In genomic region chr3:24288538-24289236, GRCh38 we compare ENCODE assay signal across 14 cellular contexts.
A peak's percentile ranks its signal among the peaks of the same experiment; 100 is the strongest.
DNase-seq lines count a peak whose midpoint lies in the region; ATAC-seq and TF ChIP-seq lines count a peak whose summit lies in the region.
"Had no signal": no experiment of that assay in that cellular context is flagged by ENCODE, and none has a peak within 500 bp of the region (broad histone marks: within the 10 kb centered on the region; RNA-seq: fewer than 3 reads in every experiment).

No MANE protein-coding gene starts in this region.

- DNase-seq in NCI-H446 treated with DMSO at 0.1 percent for 48 hours (lab: John Stamatoyannopoulos, UW) (peak; percentile 9), fibroblast of gingiva (ENCODE audit: low read depth) (peak; percentile 7), medulla oblongata (ENCODE audit: extremely low spot score) (peak; percentile 94), testis (no peak)
- no peak for DNase-seq in activated T-cell treated with anti-CD3 and anti-CD28 coated beads, Interleukin-2, amount 50 U/mL, for 48 hours
- DNase-seq: activated CD8-positive, alpha-beta memory T cell treated with anti-CD3 and anti-CD28 coated beads, Interleukin-2, amount 10 ng/mL, durations not matched to agents 7 days and 5 days; EL; Kasumi-1; kidney; NCI-H2029 had no signal

- TF ChIP-seq POLR2A in testis (IDR thresholded peaks at IDR 0.05) = no peak

- no peak for TF ChIP-seq CTCF in testis (IDR thresholded peaks at IDR 0.05)

- H3K4me1 ChIP-seq in subcutaneous abdominal adipose tissue (ENCODE audit: control insufficient read depth in 5 of 5, insufficient read depth in 5 of 5, low read length in 5 of 5) = peaks cover 2 to 25% (median 18%) of the 10 kb centered on the region in 5 donors
- no peaks in the 10 kb centered on the region for H3K4me1 ChIP-seq in testis
- H3K4me1 ChIP-seq: BLaER1 had no signal

- peak overlapping the region in 3 of 5 donors; percentile 35 to 53 (median 47) for H3K9ac ChIP-seq in subcutaneous abdominal adipose tissue (ENCODE audit: low read length in 5 of 5)
- H3K9ac ChIP-seq: BLaER1 had no signal

- H3K4me3 ChIP-seq in subcutaneous abdominal adipose tissue (ENCODE audit: low read depth in 1 of 5, low read length in 5 of 5) (peak overlapping the region in 1 of 5 donors; percentile 1), testis (no peak overlapping the region)
- H3K4me3 ChIP-seq: BLaER1 had no signal

- peaks cover 0 to 2% (median under 1%) of the 10 kb centered on the region in 5 donors for H3K9me3 ChIP-seq in subcutaneous abdominal adipose tissue (ENCODE audit: control insufficient read depth in 5 of 5, low read length in 5 of 5)
- H3K9me3 ChIP-seq in testis = no peaks in the 10 kb centered on the region
- H3K9me3 ChIP-seq: BLaER1 had no signal

- H3K36me3 ChIP-seq in subcutaneous abdominal adipose tissue (ENCODE audit: control insufficient read depth in 5 of 5, insufficient read depth in 5 of 5, low read length in 5 of 5) (peaks cover 0 to under 1% (median 0%) of the 10 kb centered on the region in 5 donors), testis (ENCODE audit: low read depth, missing control alignments) (no peaks in the 10 kb centered on the region)
- H3K36me3 ChIP-seq: BLaER1 had no signal

- peak overlapping the region; percentile 83 for H3K27ac ChIP-seq in subcutaneous abdominal adipose tissue (ENCODE audit: low read depth, low read length)
- no peak overlapping the region for H3K27ac ChIP-seq in testis
- H3K27ac ChIP-seq: BLaER1 had no signal

- ATAC-seq in HG03565 (IDR thresholded peaks at IDR 0.05; ENCODE audit: unreplicated experiment) (no peak), HG03108 (IDR thresholded peaks at IDR 0.05; ENCODE audit: unreplicated experiment) (no peak)
- ATAC-seq: activated CD8-positive, alpha-beta memory T cell treated with anti-CD3 and anti-CD28 coated beads, Interleukin-2, amount 10 ng/mL, durations not matched to agents 7 days and 5 days had no signal

- intact Hi-C loops in testis (cut with DNase I; ENCODE audit: low total_unique reads) = no loop called here

- H3K27me3 ChIP-seq in subcutaneous abdominal adipose tissue (ENCODE audit: control insufficient read depth in 5 of 5, insufficient read depth in 4 of 5, low read length in 5 of 5) (no peaks in the 10 kb centered on the region), testis (no peaks in the 10 kb centered on the region)
- H3K27me3 ChIP-seq: BLaER1 had no signal

- 62 to 64% methylated on average over 8 of the region's 8 CpGs for WGBS in testis, 2 donors

Comparison
In these comparisons a context has a peak if more than half of its experiments do, and no peak if none do; other contexts are left out.
1. DNase-seq: peak in NCI-H446 treated with DMSO at 0.1 percent for 48 hours (single experiment), fibroblast of gingiva (single experiment) and medulla oblongata (single experiment); none in testis (single experiment) and activated T-cell treated with anti-CD3 and anti-CD28 coated beads, Interleukin-2, amount 50 U/mL, for 48 hours (0 of 2).